Comparison of ENCODE assay signal across 16 cellular contexts in the genomic region with DNA sequence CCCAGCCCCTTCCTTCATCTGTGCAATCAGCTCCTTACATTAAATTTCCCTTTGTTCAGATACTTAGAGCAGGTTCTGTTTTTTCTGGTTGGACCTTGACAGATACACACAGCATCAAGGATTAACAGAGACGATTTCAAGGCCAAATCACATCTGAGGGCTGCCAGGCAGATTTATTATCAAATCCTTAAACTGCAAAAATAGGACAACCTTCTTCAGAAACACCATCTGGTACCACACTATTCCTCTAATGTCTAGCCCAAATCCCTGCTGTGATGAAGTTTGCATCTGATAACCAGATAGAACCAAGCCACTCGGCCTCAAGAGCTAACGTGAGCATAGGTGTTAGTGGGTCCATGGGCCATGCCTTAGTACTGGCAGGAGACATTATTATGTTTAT.
DNase-seq lines count a peak whose midpoint lies in the region; ATAC-seq, FAIRE-seq and TF ChIP-seq lines count a peak whose summit lies in the region.
"Had no signal": no experiment of that assay in that cellular context is flagged by ENCODE, and none has a peak within 500 bp of the region (broad histone marks: within the 10 kb centered on the region; RNA-seq: fewer than 3 reads in every experiment).

No MANE protein-coding gene starts in this region.

- in situ Hi-C loops in G401 (cut with HindIII; ENCODE audit: low sequenced_read_pairs) = no loop called here
- in situ Hi-C loops in K562 (cut with MboI) = no loop called here

- TSS peak; percentile 86 for BruUV-seq in K562 (replicated peaks; lab: Mats Ljungman, UMichigan)

- peak; percentile 87 for DNase-seq in G401 (ENCODE audit: low spot score)
- peak; percentile 45 to 71 for DNase-seq in NCI-H524 (lab: John Stamatoyannopoulos, UW)
- DNase-seq in K562 (ENCODE audit: extremely low read depth in 1 of 4, low spot score in 3 of 4) = no peak
- DNase-seq in endothelial cell (ENCODE audit: low spot score) = no peak
- DNase-seq in WTC11 (ENCODE audit: low spot score) = no peak
- DNase-seq: Calu3; CD4-positive, alpha-beta memory T cell; COR-L47; DMS79; EL; GF-D8; H9; HFFc6 had no signal

- ATAC-seq in K562 = no peak
- no peak for ATAC-seq in WTC11
- ATAC-seq: GM23338 had no signal

- H3K27me3 Mint-ChIP-seq in dendritic cell treated with granulocyte-macrophage colony-stimulating factor and Interleukin-4, amounts not matched to agents 40 ng/mL and 50 ng/mL, for 4 days = peaks cover 13% of the 10 kb centered on the region
- H3K27me3 Mint-ChIP-seq in endothelial cell (ENCODE audit: unreplicated experiment) = peaks cover 6% of the 10 kb centered on the region
- H3K27me3 Mint-ChIP-seq in WTC11 (ENCODE audit: low read depth) = no peaks in the 10 kb centered on the region; the same call in 1 of the 2 replicates

- no peak for FAIRE-seq in K562 (lab: Jason Lieb, UNC)
- FAIRE-seq: GM18507 had no signal

- peak overlapping the region; percentile 49 for H3K4me2 ChIP-seq in K562 (ENCODE audit: insufficient read depth, low read length)
- H3K4me2 ChIP-seq: GM23338 had no signal

- H3K27me3 ChIP-seq in K562 (ENCODE audit: control insufficient read depth in 2 of 2, insufficient read depth in 2 of 2, low read length in 2 of 2) = no peaks in the 10 kb centered on the region

- H3K4me1 Mint-ChIP-seq in dendritic cell treated with granulocyte-macrophage colony-stimulating factor and Interleukin-4, amounts not matched to agents 40 ng/mL and 50 ng/mL, for 4 days (ENCODE audit: low read depth) = peaks cover 61% of the 10 kb centered on the region
- peaks cover 9% of the 10 kb centered on the region for H3K4me1 Mint-ChIP-seq in endothelial cell (ENCODE audit: unreplicated experiment)
- peaks cover 34% of the 10 kb centered on the region for H3K4me1 Mint-ChIP-seq in WTC11
- H3K4me1 Mint-ChIP-seq: CD4-positive, alpha-beta memory T cell had no signal

- 40% methylated on average over 3 of the region's 3 CpGs for WGBS in K562 (ENCODE audit: insufficient coverage, low coverage, missing lambda C conversion rate)

- TF ChIP-seq CTCF in K562 (IDR thresholded peaks at IDR 0.05 in 2 of 3, conservative IDR thresholded peaks at IDR 0.05 in 1 of 3; ENCODE audit: insufficient read depth in 2 of 3, low read depth in 1 of 3, low read length in 3 of 3) (no peak), endothelial cell (IDR thresholded peaks at IDR 0.05; ENCODE audit: unreplicated experiment) (no peak), WTC11 (IDR thresholded peaks at IDR 0.05) (no peak)

- peak overlapping the region; percentile 11; the same call in 2 of the 3 replicates for H3K27ac ChIP-seq in K562 (ENCODE audit: extremely low read depth, low read depth, low read length)

- TF ChIP-seq EP300 in K562 (IDR thresholded peaks at IDR 0.05; ENCODE audit: low read length) = no peak

- intact Hi-C loops in K562 (cut with micrococcal nuclease) = no loop called here
- intact Hi-C loops in dendritic cell treated with granulocyte-macrophage colony-stimulating factor and Interleukin-4, amounts not matched to agents 40 ng/mL and 50 ng/mL, for 4 days (cut with micrococcal nuclease) = loop anchor here (10.0 kb wide), 2 partner anchors 49 to 51 kb away; no protein-coding TSS in a partner anchor

- no peak for TF ChIP-seq RAD21 in K562 (CRISPR knock-in tag; conservative IDR thresholded peaks at IDR 0.05 in 1 of 2, IDR thresholded peaks at IDR 0.05 in 1 of 2)

- no peaks in the 10 kb centered on the region; the same call in 1 of the 2 replicates for H3K9me3 ChIP-seq in K562 (replicated peaks; ENCODE audit: control insufficient read depth, insufficient read depth, low read depth, low read length)

- H3K4me3 ChIP-seq in K562 = no peak overlapping the region
- H3K4me3 ChIP-seq: GM23338 had no signal

- peaks cover 6% of the 10 kb centered on the region for H3K36me3 Mint-ChIP-seq in dendritic cell treated with granulocyte-macrophage colony-stimulating factor and Interleukin-4, amounts not matched to agents 40 ng/mL and 50 ng/mL, for 4 days (ENCODE audit: low read depth)
- H3K36me3 Mint-ChIP-seq in endothelial cell (ENCODE audit: low read depth, unreplicated experiment) (peaks cover 3% of the 10 kb centered on the region), WTC11 (peaks cover 10% of the 10 kb centered on the region)
- H3K36me3 Mint-ChIP-seq: CD4-positive, alpha-beta memory T cell had no signal

- H4K20me1 ChIP-seq in K562 (replicated peaks; ENCODE audit: control insufficient read depth, insufficient read depth, low read length) = no peaks in the 10 kb centered on the region

- H3K36me3 ChIP-seq in K562 (ENCODE audit: control insufficient read depth, insufficient read depth, low read length) = no peaks in the 10 kb centered on the region

- no peaks in the 10 kb centered on the region for H3K9me1 ChIP-seq in K562 (ENCODE audit: control insufficient read depth, insufficient read depth, low read length)

- no peak overlapping the region for H3K9ac ChIP-seq in K562 (ENCODE audit: insufficient read depth in 1 of 2, low read depth in 2 of 2, low read length in 2 of 2)

- H3K4me1 ChIP-seq in K562 (replicated peaks in 1 of 2; ENCODE audit: control insufficient read depth in 2 of 2, insufficient read depth in 2 of 2, low read length in 2 of 2) = peaks cover 13 to 24% of the 10 kb centered on the region in 2 experiments

- POLR2A ChIA-PET in K562 (lab: Yijun Ruan, JAX) (interaction anchor here (1.1 kb wide), 1 partner anchor 17 kb away, joined by 3 read pairs; no protein-coding TSS in a partner anchor), WTC11 (lab: Charles Lee) (no interaction called here)

- no peaks in the 10 kb centered on the region for H3K79me2 ChIP-seq in K562 (ENCODE audit: control insufficient read depth, insufficient read depth, low read length)

- H2AFZ ChIP-seq in K562 (ENCODE audit: low read depth, low read length) = no peak overlapping the region
- H2AFZ ChIP-seq: GM23338 had no signal

- no peak overlapping the region for H3K4me3 Mint-ChIP-seq in dendritic cell treated with granulocyte-macrophage colony-stimulating factor and Interleukin-4, amounts not matched to agents 40 ng/mL and 50 ng/mL, for 4 days
- H3K4me3 Mint-ChIP-seq in endothelial cell (ENCODE audit: unreplicated experiment) = no peak overlapping the region
- H3K4me3 Mint-ChIP-seq in WTC11 = no peak overlapping the region
- H3K4me3 Mint-ChIP-seq: CD4-positive, alpha-beta memory T cell; GM23338; H9; HFFc6 had no signal

- peak overlapping the region; percentile 72 for H3K27ac Mint-ChIP-seq in dendritic cell treated with granulocyte-macrophage colony-stimulating factor and Interleukin-4, amounts not matched to agents 40 ng/mL and 50 ng/mL, for 4 days
- no peak overlapping the region for H3K27ac Mint-ChIP-seq in endothelial cell (ENCODE audit: unreplicated experiment)
- no peak overlapping the region for H3K27ac Mint-ChIP-seq in WTC11
- H3K27ac Mint-ChIP-seq: GM23338, H9, HFFc6 had no signal

- no peak for TF ChIP-seq POLR2A in K562 (conservative IDR thresholded peaks at IDR 0.05)

- CTCF ChIA-PET in K562 (lab: Yijun Ruan, JAX; ENCODE audit: low intra/inter-chr PET ratio) = no interaction called here
- CTCF ChIA-PET in WTC11 (lab: Charles Lee) = interaction anchor here (0.8 kb wide), 1 partner anchor 49 kb away, joined by 3 read pairs; no protein-coding TSS in a partner anchor

- peaks cover 16% of the 10 kb centered on the region for H3K9me3 Mint-ChIP-seq in dendritic cell treated with granulocyte-macrophage colony-stimulating factor and Interleukin-4, amounts not matched to agents 40 ng/mL and 50 ng/mL, for 4 days
- H3K9me3 Mint-ChIP-seq in endothelial cell (ENCODE audit: unreplicated experiment) = no peaks in the 10 kb centered on the region
- peaks cover 21% of the 10 kb centered on the region for H3K9me3 Mint-ChIP-seq in WTC11
- H3K9me3 Mint-ChIP-seq: HFFc6 had no signal

TF ChIP-seq in K562, 482 proteins besides CTCF, POLR2A, EP300 and RAD21 (continues in another document):
- TF ChIP-seq SMARCC2 (IDR thresholded peaks at IDR 0.05; ENCODE audit: low read depth) (no peak), HNRNPL (IDR thresholded peaks at IDR 0.05; ENCODE audit: low read depth, low read length) (no peak), ATF4 (CRISPR knock-in tag; IDR thresholded peaks at IDR 0.05) (no peak), RAD51 (IDR thresholded peaks at IDR 0.05; ENCODE audit: borderline replicate concordance, low read depth) (no peak), ZNF766 (CRISPR knock-in tag; conservative IDR thresholded peaks at IDR 0.05) (no peak), ZNF354B (CRISPR knock-in tag; IDR thresholded peaks at IDR 0.05) (no peak), BDP1 (IDR thresholded peaks at IDR 0.05; ENCODE audit: insufficient read depth, insufficient read length) (no peak), NCOR1 (IDR thresholded peaks at IDR 0.05) (no peak), NELFE (IDR thresholded peaks at IDR 0.05; ENCODE audit: insufficient read depth, insufficient read length) (no peak), POLR2G (IDR thresholded peaks at IDR 0.05; ENCODE audit: low read depth, low read length) (no peak)

TF ChIP-seq in WTC11, 78 proteins besides CTCF, POLR2A, EP300 and RAD21 (continues in another document):
- TF ChIP-seq KAT7 (CRISPR knock-in tag; IDR thresholded peaks at IDR 0.05; ENCODE audit: borderline replicate concordance) = no peak
- TF ChIP-seq, protein P1, sequence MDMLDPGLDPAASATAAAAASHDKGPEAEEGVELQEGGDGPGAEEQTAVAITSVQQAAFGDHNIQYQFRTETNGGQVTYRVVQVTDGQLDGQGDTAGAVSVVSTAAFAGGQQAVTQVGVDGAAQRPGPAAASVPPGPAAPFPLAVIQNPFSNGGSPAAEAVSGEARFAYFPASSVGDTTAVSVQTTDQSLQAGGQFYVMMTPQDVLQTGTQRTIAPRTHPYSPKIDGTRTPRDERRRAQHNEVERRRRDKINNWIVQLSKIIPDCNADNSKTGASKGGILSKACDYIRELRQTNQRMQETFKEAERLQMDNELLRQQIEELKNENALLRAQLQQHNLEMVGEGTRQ (CRISPR knock-in tag; IDR thresholded peaks at IDR 0.05) = no peak
- TF ChIP-seq, protein P2, sequence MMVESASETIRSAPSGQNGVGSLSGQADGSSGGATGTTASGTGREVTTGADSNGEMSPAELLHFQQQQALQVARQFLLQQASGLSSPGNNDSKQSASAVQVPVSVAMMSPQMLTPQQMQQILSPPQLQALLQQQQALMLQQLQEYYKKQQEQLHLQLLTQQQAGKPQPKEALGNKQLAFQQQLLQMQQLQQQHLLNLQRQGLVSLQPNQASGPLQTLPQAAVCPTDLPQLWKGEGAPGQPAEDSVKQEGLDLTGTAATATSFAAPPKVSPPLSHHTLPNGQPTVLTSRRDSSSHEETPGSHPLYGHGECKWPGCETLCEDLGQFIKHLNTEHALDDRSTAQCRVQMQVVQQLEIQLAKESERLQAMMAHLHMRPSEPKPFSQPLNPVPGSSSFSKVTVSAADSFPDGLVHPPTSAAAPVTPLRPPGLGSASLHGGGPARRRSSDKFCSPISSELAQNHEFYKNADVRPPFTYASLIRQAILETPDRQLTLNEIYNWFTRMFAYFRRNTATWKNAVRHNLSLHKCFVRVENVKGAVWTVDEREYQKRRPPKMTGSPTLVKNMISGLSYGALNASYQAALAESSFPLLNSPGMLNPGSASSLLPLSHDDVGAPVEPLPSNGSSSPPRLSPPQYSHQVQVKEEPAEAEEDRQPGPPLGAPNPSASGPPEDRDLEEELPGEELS (CRISPR knock-in tag; IDR thresholded peaks at IDR 0.05) = no peak

Comparison
In these comparisons a context has a peak if more than half of its experiments do, and no peak if none do; other contexts are left out.
1. DNase-seq: peak in G401 (single experiment) and NCI-H524 (2 of 2); none in K562 (0 of 4), endothelial cell (single experiment) and WTC11 (single experiment).